In genomic region chr3:58337190-58337589, GRCh38 we compare ENCODE assay signal across 21 cellular contexts. TPM values are rescaled to one million over a fixed set of nuclear protein-coding genes. Genes with fewer than 3 reads are reported as not detected.
DNase-seq lines count a peak whose midpoint lies in the region; TF ChIP-seq lines count a peak whose summit lies in the region.
"Had no signal": no experiment of that assay in that cellular context is flagged by ENCODE, and none has a peak within 500 bp of the region (broad histone marks: within the 10 kb centered on the region; RNA-seq: fewer than 3 reads in every experiment).

No MANE protein-coding gene starts in this region.

- H3K4me3 ChIP-seq in Karpas-422 (ENCODE audit: low read length): no peak overlapping the region
- H3K4me3 ChIP-seq: GM12878, SJSA1 had no signal

- peak overlapping the region in 6 of 7 donors; percentile 65 to 100 (median 89) for H3K27ac Mint-ChIP-seq in CD14-positive monocyte
- H3K27ac Mint-ChIP-seq in activated T-helper 2 cell treated with anti-CD3 and anti-CD28 coated beads, Interferon-gamma antibody, Interleukin-2, Interleukin-4, amounts not matched to agents 10 μg/mL and 5 μg/mL and 100 μg/mL, durations not matched to agents 14 hours and 24 hours and 36 hours: peak overlapping the region; percentile 67
- H3K27ac Mint-ChIP-seq: CD8-positive, alpha-beta memory T cell had no signal

- no peak overlapping the region for H3K9ac ChIP-seq in Karpas-422 (ENCODE audit: low read length)
- H3K9ac ChIP-seq: KMS-11 had no signal

- H3K4me3 Mint-ChIP-seq in CD14-positive monocyte: no peak overlapping the region
- no peak overlapping the region for H3K4me3 Mint-ChIP-seq in activated T-helper 2 cell treated with anti-CD3 and anti-CD28 coated beads, Interferon-gamma antibody, Interleukin-2, Interleukin-4, amounts not matched to agents 10 μg/mL and 5 μg/mL and 100 μg/mL, durations not matched to agents 14 hours and 24 hours and 36 hours (ENCODE audit: low read depth)
- H3K4me3 Mint-ChIP-seq: CD8-positive, alpha-beta memory T cell had no signal

- peak overlapping the region; percentile 61 for H3K4me2 ChIP-seq in Karpas-422 (ENCODE audit: low read depth, low read length, poor library complexity, severe bottlenecking)
- H3K4me2 ChIP-seq: KMS-11 had no signal

- H3K36me3 Mint-ChIP-seq in CD14-positive monocyte: peaks cover 22 to 31% of the 10 kb centered on the region in 2 donors
- peaks cover 42% of the 10 kb centered on the region for H3K36me3 Mint-ChIP-seq in activated T-helper 2 cell treated with anti-CD3 and anti-CD28 coated beads, Interferon-gamma antibody, Interleukin-2, Interleukin-4, amounts not matched to agents 10 μg/mL and 5 μg/mL and 100 μg/mL, durations not matched to agents 14 hours and 24 hours and 36 hours (ENCODE audit: low read depth)

- H3K27ac ChIP-seq in Karpas-422 (ENCODE audit: low read length): peak overlapping the region; percentile 100
- peak overlapping the region; percentile 99 for H3K27ac ChIP-seq in substantia nigra (ENCODE audit: low read depth, low read length, poor library complexity, severe bottlenecking)
- H3K27ac ChIP-seq: KMS-11, SJSA1 had no signal

- H3K36me3 ChIP-seq in Karpas-422 (ENCODE audit: insufficient read depth, low read length): peaks cover 55% of the 10 kb centered on the region

- H3K9me2 ChIP-seq in Karpas-422 (replicated peaks; ENCODE audit: insufficient read depth, low read length): no peaks in the 10 kb centered on the region

- no peak for TF ChIP-seq CTCF in CD14-positive monocyte (IDR thresholded peaks at IDR 0.05)

- H3K27me3 Mint-ChIP-seq in CD14-positive monocyte (ENCODE audit: low read depth in 3 of 3): peaks cover 0 to 3% (median 0%) of the 10 kb centered on the region in 3 donors
- H3K27me3 Mint-ChIP-seq in activated T-helper 2 cell treated with anti-CD3 and anti-CD28 coated beads, Interferon-gamma antibody, Interleukin-2, Interleukin-4, amounts not matched to agents 10 μg/mL and 5 μg/mL and 100 μg/mL, durations not matched to agents 14 hours and 24 hours and 36 hours (ENCODE audit: low read depth): no peaks in the 10 kb centered on the region
- H3K27me3 Mint-ChIP-seq: CD8-positive, alpha-beta memory T cell had no signal

- no peaks in the 10 kb centered on the region for H4K20me1 ChIP-seq in Karpas-422 (ENCODE audit: insufficient read depth, low read depth, low read length)

- peaks cover 50% of the 10 kb centered on the region for H3K4me1 Mint-ChIP-seq in CD14-positive monocyte
- H3K4me1 Mint-ChIP-seq in activated T-helper 2 cell treated with anti-CD3 and anti-CD28 coated beads, Interferon-gamma antibody, Interleukin-2, Interleukin-4, amounts not matched to agents 10 μg/mL and 5 μg/mL and 100 μg/mL, durations not matched to agents 14 hours and 24 hours and 36 hours (ENCODE audit: low read depth): peaks cover 41% of the 10 kb centered on the region

- no peaks in the 10 kb centered on the region for H3K9me3 Mint-ChIP-seq in CD14-positive monocyte
- H3K9me3 Mint-ChIP-seq in activated T-helper 2 cell treated with anti-CD3 and anti-CD28 coated beads, Interferon-gamma antibody, Interleukin-2, Interleukin-4, amounts not matched to agents 10 μg/mL and 5 μg/mL and 100 μg/mL, durations not matched to agents 14 hours and 24 hours and 36 hours: no peaks in the 10 kb centered on the region
- H3K9me3 Mint-ChIP-seq: CD8-positive, alpha-beta memory T cell had no signal

- intact Hi-C loops in CD14-positive monocyte (cut with micrococcal nuclease): loop anchor here (2.0 to 10.0 kb wide), 3 partner anchors 14 to 352 kb away; partner anchors contain the start of gene KCTD6 (in 1 of the 2)
- intact Hi-C loops in activated T-helper 2 cell treated with anti-CD3 and anti-CD28 coated beads, Interferon-gamma antibody, Interleukin-2, Interleukin-4, amounts not matched to agents 10 μg/mL and 5 μg/mL and 100 μg/mL, durations not matched to agents 14 hours and 24 hours and 36 hours (cut with micrococcal nuclease): loop anchor here (10.0 kb wide), 1 partner anchor 48 kb away; no protein-coding TSS in a partner anchor

- no peak overlapping the region for H2AFZ ChIP-seq in Karpas-422 (ENCODE audit: low read length)

- peaks cover 97% of the 10 kb centered on the region for H3K79me2 ChIP-seq in Karpas-422 (ENCODE audit: low read length)

- H3K9me3 ChIP-seq in Karpas-422 (ENCODE audit: low read length): no peaks in the 10 kb centered on the region

- no peak for DNase-seq in CD14-positive monocyte (ENCODE audit: low spot score)
- DNase-seq in Karpas-422: no peak
- DNase-seq in activated T-helper 2 cell treated with anti-CD3 and anti-CD28 coated beads, Interferon-gamma antibody, Interleukin-2, Interleukin-4, amounts not matched to agents 10 μg/mL and 5 μg/mL and 100 μg/mL, durations not matched to agents 14 hours and 24 hours and 36 hours (ENCODE audit: low spot score): no peak
- DNase-seq in substantia nigra (lab: John Stamatoyannopoulos, UW): no peak
- DNase-seq in NCI-H524 treated with DMSO at 0.1 percent for 48 hours (lab: John Stamatoyannopoulos, UW): no peak
- no peak for DNase-seq in NCI-H2196 treated with DMSO at 0.1 percent for 48 hours (lab: John Stamatoyannopoulos, UW; ENCODE audit: unreplicated experiment)
- DNase-seq in HPDE6-E6E7 (ENCODE audit: extremely low spot score): no peak
- DNase-seq: ACHN; AML-193; CD8-positive, alpha-beta memory T cell; DMS79; HCEC 1CT; MM.1S; NCI-H1105; NCI-H187; NCI-H69; PC-3; SW 1271 had no signal

- H3K4me1 ChIP-seq in Karpas-422 (ENCODE audit: low read length): peaks cover 80% of the 10 kb centered on the region

- H3K27me3 ChIP-seq in Karpas-422 (ENCODE audit: low read length): no peaks in the 10 kb centered on the region
- H3K27me3 ChIP-seq: SJSA1 had no signal

RNA-seq across cellular contexts. Expression of gene PXK, which starts 4.5 kb away (rescaled TPM):
- polyA plus RNA-seq in CD14-positive monocyte: 10 to 100 TPM; 52.9 to 54.0 TPM
- total RNA-seq in Karpas-422 (2014; rRNA removed; shearing (Covaris generic); ENCODE audit: low replicate concordance): 222 and 353 TPM in 2 replicates
- 47.6 and 48.7 TPM in 2 replicates for total RNA-seq in activated T-helper 2 cell treated with anti-CD3 and anti-CD28 coated beads, Interferon-gamma antibody, Interleukin-2, Interleukin-4, amounts not matched to agents 10 μg/mL and 5 μg/mL and 100 μg/mL, durations not matched to agents 14 hours and 24 hours and 36 hours

RNA-seq across cellular contexts. Expression of gene HTD2, which starts 30.9 kb away (rescaled TPM):
- polyA plus RNA-seq in CD14-positive monocyte: 10 to 100 TPM; 10.5 to 17.3 TPM
- 5.4 and 19.9 TPM in 2 replicates for total RNA-seq in Karpas-422 (2014; rRNA removed; shearing (Covaris generic); ENCODE audit: low replicate concordance)
- total RNA-seq in activated T-helper 2 cell treated with anti-CD3 and anti-CD28 coated beads, Interferon-gamma antibody, Interleukin-2, Interleukin-4, amounts not matched to agents 10 μg/mL and 5 μg/mL and 100 μg/mL, durations not matched to agents 14 hours and 24 hours and 36 hours: 10.1 and 10.5 TPM in 2 replicates

RNA-seq across cellular contexts. Expression of gene RPP14, which starts 31.1 kb away (rescaled TPM):
- 1 to 10 TPM; 3.5 to 8.8 TPM for polyA plus RNA-seq in CD14-positive monocyte
- total RNA-seq in Karpas-422 (2014; rRNA removed; shearing (Covaris generic); ENCODE audit: low replicate concordance): 7.5 and 7.6 TPM in 2 replicates
- 21.8 and 23.8 TPM in 2 replicates for total RNA-seq in activated T-helper 2 cell treated with anti-CD3 and anti-CD28 coated beads, Interferon-gamma antibody, Interleukin-2, Interleukin-4, amounts not matched to agents 10 μg/mL and 5 μg/mL and 100 μg/mL, durations not matched to agents 14 hours and 24 hours and 36 hours
